10 cellular contexts compared by ENCODE assay signal in genomic region chr18:47883771-47884413, GRCh38. TPM values are rescaled to one million over a fixed set of nuclear protein-coding genes. Genes with fewer than 3 reads are reported as not detected.
DNase-seq lines count a peak whose midpoint lies in the region; ATAC-seq and TF ChIP-seq lines count a peak whose summit lies in the region.
"Had no signal": no experiment of that assay in that cellular context is flagged by ENCODE, and none has a peak within 500 bp of the region (broad histone marks: within the 10 kb centered on the region; RNA-seq: fewer than 3 reads in every experiment).

No MANE protein-coding gene starts in this region.

- H3K4me1 ChIP-seq in HEK293 (ENCODE audit: control insufficient read depth, insufficient read depth, low read length), result peaks cover 18% of the 10 kb centered on the region

- no peaks in the 10 kb centered on the region for H3K27me3 Mint-ChIP-seq in CD4-positive, alpha-beta T cell
- no peaks in the 10 kb centered on the region for H3K27me3 Mint-ChIP-seq in activated T-cell treated with anti-CD3 and anti-CD28 coated beads, Interleukin-2, amount 50 U/mL, for 72 hours (ENCODE audit: low read depth)

- intact Hi-C loops in CD4-positive, alpha-beta T cell (cut with DNase I, micrococcal nuclease), result loop anchor here in 1 of 2 experiments (5.0 kb wide), 1 partner anchor 43 kb away; no protein-coding TSS in a partner anchor

- H3K27ac Mint-ChIP-seq in CD4-positive, alpha-beta T cell, result peak overlapping the region; percentile 50
- H3K27ac Mint-ChIP-seq in activated T-cell treated with anti-CD3 and anti-CD28 coated beads, Interleukin-2, amount 50 U/mL, for 72 hours, result peak overlapping the region; percentile 73

- POLR2A ChIA-PET in CD4-positive, alpha-beta T cell (lab: Charles Lee), result interaction anchor here (1.0 to 2.0 kb wide), 3 partner anchors 12 to 18 kb away, joined by 3 to 5 read pairs (median 3); no protein-coding TSS in a partner anchor
- POLR2A ChIA-PET in HEK293 (lab: Yijun Ruan, JAX), result no interaction called here

- no peak overlapping the region for H3K4me3 ChIP-seq in HEK293 (ENCODE audit: low read depth, low read length)

- no peaks in the 10 kb centered on the region for H3K27me3 ChIP-seq in CD4-positive, alpha-beta T cell (ENCODE audit: control insufficient read depth, insufficient read depth, low read length)

- peaks cover 64% of the 10 kb centered on the region for H3K4me1 Mint-ChIP-seq in CD4-positive, alpha-beta T cell (ENCODE audit: low read depth)
- peaks cover 50% of the 10 kb centered on the region for H3K4me1 Mint-ChIP-seq in activated T-cell treated with anti-CD3 and anti-CD28 coated beads, Interleukin-2, amount 50 U/mL, for 72 hours (ENCODE audit: low read depth)

- no peak for ATAC-seq in CD4-positive, alpha-beta T cell (ENCODE audit: poor library complexity)
- ATAC-seq in activated T-cell treated with anti-CD3 and anti-CD28 coated beads, Interleukin-2, amount 50 U/mL, for 72 hours (replicated peaks in 1 of 2), result peak; percentile 43 to 76
- no peak for ATAC-seq in HG02885 (IDR thresholded peaks at IDR 0.05; ENCODE audit: poor library complexity, unreplicated experiment)

- H3K36me3 Mint-ChIP-seq in CD4-positive, alpha-beta T cell (ENCODE audit: low read depth), result peaks cover 98% of the 10 kb centered on the region
- peaks cover 13 to 56% of the 10 kb centered on the region in 2 donors for H3K36me3 Mint-ChIP-seq in activated T-cell treated with anti-CD3 and anti-CD28 coated beads, Interleukin-2, amount 50 U/mL, for 72 hours (ENCODE audit: insufficient read depth in 2 of 2)

- TF ChIP-seq CTCF in CD4-positive, alpha-beta T cell (IDR thresholded peaks at IDR 0.05), result no peak
- TF ChIP-seq CTCF in HEK293 (tag by site-specific recombination; IDR thresholded peaks at IDR 0.05), result peak; percentile 43; the same call in 1 of the 2 replicates
- TF ChIP-seq CTCF in GM10266 (IDR thresholded peaks at IDR 0.05; ENCODE audit: control insufficient read depth, insufficient read depth, low read depth, missing control alignments), result no peak

- peaks cover 3% of the 10 kb centered on the region in 2 experiments; a peak in 2 of 3 replicates for H3K36me3 ChIP-seq in HEK293 (ENCODE audit: control insufficient read depth in 2 of 2, insufficient read depth in 1 of 2, low read length in 2 of 2)

- H3K27ac ChIP-seq in CD4-positive, alpha-beta T cell (ENCODE audit: low read depth, low read length), result no peak overlapping the region
- 0 out of 2 replicates have a peak overlapping the region, but pooled peaks have one; percentile 11 for H3K27ac ChIP-seq in HEK293 (ENCODE audit: extremely low read depth, low read depth, low read length)

- no peaks in the 10 kb centered on the region for H3K9me3 Mint-ChIP-seq in CD4-positive, alpha-beta T cell
- H3K9me3 Mint-ChIP-seq in activated T-cell treated with anti-CD3 and anti-CD28 coated beads, Interleukin-2, amount 50 U/mL, for 72 hours, result no peaks in the 10 kb centered on the region

- no peaks in the 10 kb centered on the region for H3K9me3 ChIP-seq in CD4-positive, alpha-beta T cell (ENCODE audit: control insufficient read depth, low read length)
- no peaks in the 10 kb centered on the region for H3K9me3 ChIP-seq in HEK293 (ENCODE audit: control insufficient read depth, insufficient read depth, low read depth, low read length)

- no peak overlapping the region for H3K4me3 Mint-ChIP-seq in CD4-positive, alpha-beta T cell
- H3K4me3 Mint-ChIP-seq in activated T-cell treated with anti-CD3 and anti-CD28 coated beads, Interleukin-2, amount 50 U/mL, for 72 hours, result no peak overlapping the region

- CTCF ChIA-PET in CD4-positive, alpha-beta T cell (lab: Charles Lee), result no interaction called here
- CTCF ChIA-PET in HEK293 (lab: Yijun Ruan, JAX), result interaction anchor here (0.7 to 2.1 kb wide), 4 partner anchors 10 to 814 kb away, joined by 3 to 13 read pairs (median 7); no protein-coding TSS in a partner anchor

- no peak for DNase-seq in CD4-positive, alpha-beta T cell
- peak; percentile 7 to 21 for DNase-seq in activated T-cell treated with anti-CD3 and anti-CD28 coated beads, Interleukin-2, amount 50 U/mL, for 72 hours
- DNase-seq in kidney tubule cell (ENCODE audit: low spot score) (peak; percentile 80), iPS-NIHi11 (ENCODE audit: low spot score) (no peak), activated gamma-delta T cell (lab: John Stamatoyannopoulos, UW) (no peak), GM10266 (ENCODE audit: extremely low spot score) (no peak)
- DNase-seq: NCI-H526, occipital lobe had no signal

TF ChIP-seq in HEK293, 187 proteins besides CTCF, POLR2A, EP300 and RAD21 (continues in another document):
- peak; percentile 97 for TF ChIP-seq ATF2 (tag by site-specific recombination; IDR thresholded peaks at IDR 0.05; ENCODE audit: low read depth)
- TF ChIP-seq KLF10 (tag by site-specific recombination; IDR thresholded peaks at IDR 0.05), result 0 out of 2 replicates have a peak, but pooled peaks have one; percentile 22
- peak; percentile 22; the same call in 1 of the 2 replicates for TF ChIP-seq KLF16 (tag by site-specific recombination; IDR thresholded peaks at IDR 0.05)
- peak; percentile 96 for TF ChIP-seq SCRT2 (tag by site-specific recombination; IDR thresholded peaks at IDR 0.05)
- TF ChIP-seq GLIS2 (tag by site-specific recombination; IDR thresholded peaks at IDR 0.05), result 0 out of 2 replicates have a peak, but pooled peaks have one; percentile 10
- TF ChIP-seq ZFP37 (tag by site-specific recombination; IDR thresholded peaks at IDR 0.05), result 0 out of 2 replicates have a peak, but pooled peaks have one; percentile 18
- 0 out of 2 replicates have a peak, but pooled peaks have one; percentile 22 for TF ChIP-seq ZSCAN30 (tag by site-specific recombination; IDR thresholded peaks at IDR 0.05)
- TF ChIP-seq ZNF629 (tag by site-specific recombination; IDR thresholded peaks at IDR 0.05), result peak; percentile 91
- TF ChIP-seq ZNF366 (tag by site-specific recombination; conservative IDR thresholded peaks at IDR 0.05), result peak; percentile 69; the same call in 1 of the 2 replicates
- no peak for TF ChIP-seq ZNF266 (tag by site-specific recombination; IDR thresholded peaks at IDR 0.05; ENCODE audit: low read depth)
- TF ChIP-seq KLF9 (tag by site-specific recombination; IDR thresholded peaks at IDR 0.05; ENCODE audit: low read depth), result peak; percentile 14; the same call in 1 of the 2 replicates
- TF ChIP-seq HOXD13 (CRISPR knock-in tag; IDR thresholded peaks at IDR 0.05; ENCODE audit: borderline replicate concordance), result 0 out of 2 replicates have a peak, but pooled peaks have one; percentile 42
- TF ChIP-seq ZNF558 (tag by site-specific recombination; IDR thresholded peaks at IDR 0.05), result no peak; the same call in 1 of the 2 replicates
- 0 out of 2 replicates have a peak, but pooled peaks have one; percentile 25 for TF ChIP-seq ZFHX2 (tag by site-specific recombination; conservative IDR thresholded peaks at IDR 0.05)
- no peak for TF ChIP-seq ZBTB6 (tag by site-specific recombination; IDR thresholded peaks at IDR 0.05)
- TF ChIP-seq ZNF398 (tag by site-specific recombination; IDR thresholded peaks at IDR 0.05), result 0 out of 2 replicates have a peak, but pooled peaks have one; percentile 37
- TF ChIP-seq ZNF843 (tag by site-specific recombination; IDR thresholded peaks at IDR 0.05), result peak; percentile 80
- TF ChIP-seq ZNF600 (tag by site-specific recombination; IDR thresholded peaks at IDR 0.05), result peak; percentile 27; the same call in 1 of the 2 replicates
- TF ChIP-seq ZNF184 (tag by site-specific recombination; IDR thresholded peaks at IDR 0.05), result 0 out of 2 replicates have a peak, but pooled peaks have one; percentile 16

RNA-seq across cellular contexts. Expression of gene SMAD2, which starts 46.6 kb away (rescaled TPM):
- total RNA-seq in CD4-positive, alpha-beta T cell, result 10 to 100 TPM; 80.4 to 83.0 TPM
- total RNA-seq in activated T-cell treated with anti-CD3 and anti-CD28 coated beads, Interleukin-2, amount 50 U/mL, for 72 hours, result 100 to 1,000 TPM; 249 to 310 TPM

Comparison
In these comparisons a context has a peak if more than half of its experiments do, and no peak if none do; other contexts are left out.
1. ATAC-seq: peak in activated T-cell treated with anti-CD3 and anti-CD28 coated beads, Interleukin-2, amount 50 U/mL, for 72 hours (2 of 2); none in CD4-positive, alpha-beta T cell (single experiment) and HG02885 (single experiment).
2. DNase-seq: peak in activated T-cell treated with anti-CD3 and anti-CD28 coated beads, Interleukin-2, amount 50 U/mL, for 72 hours (2 of 2) and kidney tubule cell (single experiment); none in CD4-positive, alpha-beta T cell (0 of 10), iPS-NIHi11 (single experiment), activated gamma-delta T cell (single experiment) and GM10266 (single experiment).